22 cellular contexts compared by ENCODE assay signal in genomic region chr14:57169901-57170300, GRCh38.
DNase-seq lines count a peak whose midpoint lies in the region; TF ChIP-seq lines count a peak whose summit lies in the region.
"Had no signal": no experiment of that assay in that cellular context is flagged by ENCODE, and none has a peak within 500 bp of the region (broad histone marks: within the 10 kb centered on the region; RNA-seq: fewer than 3 reads in every experiment).

No MANE protein-coding gene starts in this region.

- no peak for DNase-seq in H9
- DNase-seq in NT2/D1 (ENCODE audit: low read depth, low spot score): peak; percentile 16
- no peak for DNase-seq in endodermal cell
- no peak for DNase-seq in NCI-H524 (lab: John Stamatoyannopoulos, UW)
- no peak for DNase-seq in dedifferentiated amniotic fluid mesenchymal stem cell (ENCODE audit: extremely low spot score)
- no peak for DNase-seq in NAMALWA (ENCODE audit: low spot score)
- DNase-seq: 8988T; ACHN; AML-193; BE2C; CD4-positive, alpha-beta T cell; CD8-positive, alpha-beta memory T cell; DMS 273 treated with DMSO at 0.1 percent for 48 hours; DMS79; EL; GDM1; GOT3; H7 had no signal

- H3K79me2 ChIP-seq in H9 (ENCODE audit: insufficient read depth, low read length): no peaks in the 10 kb centered on the region

- no peak overlapping the region for H3K4me2 ChIP-seq in H9 (ENCODE audit: insufficient read depth, insufficient read length, low read length)
- H3K4me2 ChIP-seq: A549; BLaER1 treated with 17β-estradiol and CSF1 and Interleukin-3, amounts not matched to agents 10 nM and 100 nM had no signal

- TF ChIP-seq CTCF in H9 (conservative IDR thresholded peaks at IDR 0.05) (no peak), endodermal cell (conservative IDR thresholded peaks at IDR 0.05) (no peak)

- H3K27me3 ChIP-seq in H9 (ENCODE audit: insufficient read depth, low read length): no peaks in the 10 kb centered on the region
- no peaks in the 10 kb centered on the region for H3K27me3 ChIP-seq in NT2/D1 (ENCODE audit: insufficient read depth, insufficient read length)
- H3K27me3 ChIP-seq in endodermal cell (ENCODE audit: control insufficient read depth, insufficient read depth, low read length, poor library complexity, severe bottlenecking): no peaks in the 10 kb centered on the region
- H3K27me3 ChIP-seq: BLaER1 treated with 17β-estradiol and CSF1 and Interleukin-3, amounts not matched to agents 10 nM and 100 nM had no signal

- no peak overlapping the region for H2BK12ac ChIP-seq in H9 (ENCODE audit: insufficient read length, low read depth, low read length)

- no peaks in the 10 kb centered on the region for H3K79me1 ChIP-seq in H9 (ENCODE audit: insufficient read depth, low read depth, low read length, poor library complexity, severe bottlenecking)

- H3K9ac ChIP-seq in H9 (ENCODE audit: extremely low read depth, insufficient read length, low read length) (no peak overlapping the region), NT2/D1 (ENCODE audit: insufficient read length, low read depth) (no peak overlapping the region), endodermal cell (ENCODE audit: extremely low read depth, low read length, poor library complexity, severe bottlenecking) (no peak overlapping the region)
- H3K9ac ChIP-seq: BLaER1 treated with 17β-estradiol and CSF1 and Interleukin-3, amounts not matched to agents 10 nM and 100 nM had no signal

- H3K27ac ChIP-seq in H9 (ENCODE audit: insufficient read length, low read depth, low read length): no peak overlapping the region
- no peak overlapping the region for H3K27ac ChIP-seq in endodermal cell (ENCODE audit: low read depth, low read length)
- H3K27ac ChIP-seq: A549; BLaER1 treated with 17β-estradiol and CSF1 and Interleukin-3, amounts not matched to agents 10 nM and 100 nM had no signal

- H4K20me1 ChIP-seq in H9 (ENCODE audit: control insufficient read depth, insufficient read depth, insufficient read length): no peaks in the 10 kb centered on the region
- H4K20me1 ChIP-seq: BLaER1 treated with 17β-estradiol and CSF1 and Interleukin-3, amounts not matched to agents 10 nM and 100 nM had no signal

- H3K23me2 ChIP-seq in H9 (ENCODE audit: insufficient read length, low read depth, low read length, poor library complexity, severe bottlenecking): no peaks in the 10 kb centered on the region

- H3K4me1 ChIP-seq in H9 (ENCODE audit: insufficient read depth, low read length): no peaks in the 10 kb centered on the region; the same call in 1 of the 2 replicates
- H3K4me1 ChIP-seq in NT2/D1 (ENCODE audit: insufficient read depth, insufficient read length): peaks cover 5% of the 10 kb centered on the region
- no peaks in the 10 kb centered on the region for H3K4me1 ChIP-seq in endodermal cell (ENCODE audit: control insufficient read depth, insufficient read depth, low read length)
- H3K4me1 ChIP-seq: A549, BE2C had no signal

- no peak overlapping the region for H3K14ac ChIP-seq in H9 (ENCODE audit: insufficient read depth, low read length)

- H2BK5ac ChIP-seq in H9 (ENCODE audit: insufficient read length, low read length): no peak overlapping the region

- H3K4me3 ChIP-seq in NT2/D1 (ENCODE audit: insufficient read length, low read depth) (no peak overlapping the region), endodermal cell (ENCODE audit: low read length) (no peak overlapping the region)
- H3K4me3 ChIP-seq: A549; BLaER1 treated with 17β-estradiol and CSF1 and Interleukin-3, amounts not matched to agents 10 nM and 100 nM; GM12878 had no signal

- H2AFZ ChIP-seq in H9 (ENCODE audit: low read length): peak overlapping the region; percentile 59

- H3K9me3 ChIP-seq in H9 (ENCODE audit: control insufficient read depth, low read depth, low read length) (no peaks in the 10 kb centered on the region), NT2/D1 (ENCODE audit: insufficient read depth, low read length) (no peaks in the 10 kb centered on the region), endodermal cell (ENCODE audit: control insufficient read depth, low read length) (no peaks in the 10 kb centered on the region)
- H3K9me3 ChIP-seq: A549; BE2C; BLaER1 treated with 17β-estradiol and CSF1 and Interleukin-3, amounts not matched to agents 10 nM and 100 nM had no signal

- no peak overlapping the region for H3K23ac ChIP-seq in H9 (ENCODE audit: insufficient read length, low read depth, low read length)

- H2BK15ac ChIP-seq in H9 (ENCODE audit: low read depth, low read length): no peak overlapping the region

- H3K4ac ChIP-seq in H9 (ENCODE audit: low read depth, low read length): no peak overlapping the region

- peak overlapping the region; percentile 56 to 81 (median 81); a peak in 6 of 7 replicates for H3K27ac Mint-ChIP-seq in H9
- H3K27ac Mint-ChIP-seq in endodermal cell: peak overlapping the region; percentile 63
- H3K27ac Mint-ChIP-seq: CD14-positive monocyte; CD4-positive, alpha-beta T cell; CD8-positive, alpha-beta memory T cell had no signal

- H4K91ac ChIP-seq in H9 (ENCODE audit: insufficient read length, low read depth, low read length): no peak overlapping the region

- H3K27me3 Mint-ChIP-seq in H9 (ENCODE audit: low read depth) (no peaks in the 10 kb centered on the region), endodermal cell (ENCODE audit: insufficient read depth) (no peaks in the 10 kb centered on the region)

- H3K36me3 ChIP-seq in NT2/D1 (ENCODE audit: insufficient read depth, insufficient read length, low read length) (no peaks in the 10 kb centered on the region), endodermal cell (ENCODE audit: control insufficient read depth, insufficient read depth, low read length) (no peaks in the 10 kb centered on the region)
- H3K36me3 ChIP-seq: BE2C; BLaER1 treated with 17β-estradiol and CSF1 and Interleukin-3, amounts not matched to agents 10 nM and 100 nM had no signal

- no peak overlapping the region for H3T11ph ChIP-seq in H9 (ENCODE audit: low read length)

- WGBS in H9 (ENCODE audit: extremely low coverage, insufficient read length, low lambda C conversion rate): no CpG with 5 or more reads among the region's 3 CpGs
- 0 to 65% methylated on average over 1 to 3 of the region's 3 CpGs for WGBS in endodermal cell (ENCODE audit: insufficient coverage in 1 of 2, insufficient read length in 1 of 2), 2 experiments

- H4K8ac ChIP-seq in H9 (replicated peaks; ENCODE audit: insufficient read length, low read depth, low read length): no peak overlapping the region

- no peak overlapping the region for H2BK20ac ChIP-seq in H9 (ENCODE audit: low read depth, low read length, poor library complexity, severe bottlenecking)

- no peak overlapping the region for H3K56ac ChIP-seq in H9 (ENCODE audit: insufficient read length, low read depth, low read length)

- H3K4me3 Mint-ChIP-seq in H9 (no peak overlapping the region; a peak in 1 of 5 replicates), endodermal cell (no peak overlapping the region)
- H3K4me3 Mint-ChIP-seq: CD14-positive monocyte; CD4-positive, alpha-beta T cell; CD8-positive, alpha-beta memory T cell had no signal

- H3K18ac ChIP-seq in H9 (ENCODE audit: insufficient read length, low read depth, low read length): no peak overlapping the region

- H3K36me3 Mint-ChIP-seq in H9 (ENCODE audit: insufficient read depth in 1 of 3, low read depth in 3 of 3): no peaks in the 10 kb centered on the region; a peak in 1 of 7 replicates
- H3K36me3 Mint-ChIP-seq in endodermal cell (ENCODE audit: low read depth): no peaks in the 10 kb centered on the region
- H3K36me3 Mint-ChIP-seq: CD14-positive monocyte; CD8-positive, alpha-beta memory T cell had no signal

- no peak overlapping the region for H4K5ac ChIP-seq in H9 (ENCODE audit: insufficient read length, low read depth, low read length)

- peak overlapping the region; percentile 69 for H2BK120ac ChIP-seq in H9 (ENCODE audit: low read depth, low read length, poor library complexity, severe bottlenecking)

- H3K4me1 Mint-ChIP-seq in H9 (peaks cover 22 to 30% of the 10 kb centered on the region in 2 experiments), endodermal cell (peaks cover 9% of the 10 kb centered on the region)
- H3K4me1 Mint-ChIP-seq: CD14-positive monocyte; CD8-positive, alpha-beta memory T cell had no signal

- H3K9me3 Mint-ChIP-seq in H9 (peaks cover 0 to 2% of the 10 kb centered on the region in 2 experiments; a peak in 1 of 5 replicates), endodermal cell (no peaks in the 10 kb centered on the region)
- H3K9me3 Mint-ChIP-seq: CD4-positive, alpha-beta T cell; CD8-positive, alpha-beta memory T cell had no signal

- no peak overlapping the region for H2AK5ac ChIP-seq in H9 (ENCODE audit: insufficient read length, low read length)
